Comparison of ENCODE assay signal across 2 cellular contexts in genomic region chr22:49921508-49922278, GRCh38.
TF ChIP-seq lines count a peak whose summit lies in the region.

No MANE protein-coding gene starts in this region.

TF ChIP-seq in HEK293, 187 proteins besides CTCF, POLR2A, EP300 and RAD21:
- TF ChIP-seq ZNF830 (tag by site-specific recombination; IDR thresholded peaks at IDR 0.05; ENCODE audit: low read depth) (no peak), ZNF366 (tag by site-specific recombination; conservative IDR thresholded peaks at IDR 0.05) (no peak), ZNF548 (tag by site-specific recombination; IDR thresholded peaks at IDR 0.05) (no peak), ZFHX2 (tag by site-specific recombination; conservative IDR thresholded peaks at IDR 0.05) (no peak), ZNF692 (tag by site-specific recombination; IDR thresholded peaks at IDR 0.05) (0 out of 2 replicates have a peak, but pooled peaks have one; percentile 32), ZNF426 (tag by site-specific recombination; IDR thresholded peaks at IDR 0.05) (no peak), ZNF175 (tag by site-specific recombination; IDR thresholded peaks at IDR 0.05) (no peak), ZFP69B (tag by site-specific recombination; IDR thresholded peaks at IDR 0.05) (0 out of 2 replicates have a peak, but pooled peaks have one; percentile 50)

TF ChIP-seq in H1, 55 proteins besides CTCF, POLR2A, EP300 and RAD21:
- no peak for TF ChIP-seq JUN (IDR thresholded peaks at IDR 0.05; ENCODE audit: low read depth, low read length)
